Comparison of ENCODE assay signal across 24 cellular contexts in the genomic region with DNA sequence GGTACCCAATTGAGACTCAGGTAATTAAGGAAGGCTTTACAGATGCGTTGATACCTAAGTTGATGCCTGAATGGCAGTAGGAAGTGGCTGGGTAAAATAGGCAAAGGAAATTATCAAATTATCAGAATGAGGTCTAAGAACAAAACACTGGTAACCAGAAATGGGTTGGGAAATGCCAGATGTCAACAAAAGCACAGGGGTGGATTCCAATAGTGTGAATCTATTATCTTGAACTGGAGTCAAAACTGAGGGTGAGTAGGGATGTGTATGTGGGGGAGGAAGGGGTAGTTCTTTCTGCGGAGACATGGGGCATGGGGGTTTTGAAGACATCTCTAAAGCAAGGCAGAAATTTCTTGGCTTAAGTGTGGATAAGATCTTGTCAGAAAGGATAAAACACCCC. TPM values are rescaled to one million over a fixed set of nuclear protein-coding genes. Genes with fewer than 3 reads are reported as not detected.
"Had no signal": no experiment of that assay in that cellular context is flagged by ENCODE, and none has a peak within 500 bp of the region (broad histone marks: within the 10 kb centered on the region; RNA-seq: fewer than 3 reads in every experiment).

No MANE protein-coding gene starts in this region.

- H3K36me3 ChIP-seq: cardiac muscle cell, esophagus muscularis mucosa, gastrocnemius medialis, left lung, tibial nerve, vagina had no signal

- H3K36me3 Mint-ChIP-seq: naive B cell had no signal

- H3K27ac ChIP-seq: cardiac muscle cell, esophagus muscularis mucosa, gastrocnemius medialis, left lung, tibial nerve, vagina had no signal

- H3K9me3 ChIP-seq: esophagus muscularis mucosa, gastrocnemius medialis, left lung, tibial nerve, vagina had no signal

- H3K4me1 ChIP-seq: esophagus muscularis mucosa, gastrocnemius medialis, left lung, tibial nerve, vagina had no signal

- DNase-seq: activated CD4-positive, alpha-beta T cell treated with anti-CD3 and anti-CD28 coated beads, Interleukin-2, amount 50 U/mL, for 1 hour; activated CD8-positive, alpha-beta memory T cell treated with anti-CD3 and anti-CD28 coated beads, Interleukin-2, amount 50 U/mL, for 4 hours; activated effector memory CD4-positive, alpha-beta T cell treated with anti-CD3 and anti-CD28 coated beads, Interleukin-2, amount 50 U/mL, for 16 hours; activated naive CD4-positive, alpha-beta T cell treated with anti-CD3 and anti-CD28 coated beads, Interleukin-2, amount 50 U/mL, for 16 hours; activated T-cell treated with anti-CD3 and anti-CD28 coated beads, Interleukin-2, amount 50 U/mL, for 72 hours; amniotic stem cell; dermis blood vessel endothelial cell; effector memory CD4-positive, alpha-beta T cell; gastrocnemius medialis; head of caudate nucleus; left lung; naive B cell; stimulated activated naive CD8-positive, alpha-beta T cell treated with anti-CD3 and anti-CD28 coated beads, Interleukin-15, Interleukin-2, amounts not matched to agents 100 U/mL and 50 U/mL, for 24 hours; substantia nigra; T1000 had no signal

- H3K4me1 Mint-ChIP-seq: neural crest cell had no signal

- H3K9me3 Mint-ChIP-seq: activated T-cell treated with anti-CD3 and anti-CD28 coated beads, Interleukin-2, amount 50 U/mL, for 72 hours had no signal

- H3K27ac Mint-ChIP-seq: activated T-cell treated with anti-CD3 and anti-CD28 coated beads, Interleukin-2, amount 50 U/mL, for 72 hours; progenitor cell of endocrine pancreas had no signal

- H3K4me3 Mint-ChIP-seq: activated T-cell treated with anti-CD3 and anti-CD28 coated beads, Interleukin-2, amount 50 U/mL, for 72 hours; naive B cell; neural crest cell had no signal

- ATAC-seq: activated CD4-positive, CD25-positive, alpha-beta regulatory T cell treated with anti-CD3 and anti-CD28 coated beads, Interleukin-2, amount 50 U/mL, for 24 hours; activated T-cell treated with anti-CD3 and anti-CD28 coated beads, Interleukin-2, amount 50 U/mL, for 72 hours; gastrocnemius medialis; left lung; stimulated activated naive CD8-positive, alpha-beta T cell treated with anti-CD3 and anti-CD28 coated beads, Interleukin-15, Interleukin-2, amounts not matched to agents 100 U/mL and 50 U/mL, for 24 hours had no signal

- H3K27me3 Mint-ChIP-seq: naive B cell, progenitor cell of endocrine pancreas had no signal

- H3K27me3 ChIP-seq: cardiac muscle cell, esophagus muscularis mucosa, left lung, tibial nerve, vagina had no signal

- H3K4me3 ChIP-seq: cardiac muscle cell, esophagus muscularis mucosa, gastrocnemius medialis, left lung, tibial nerve, vagina had no signal

RNA-seq across cellular contexts. Expression of a gene that starts 49.5 kb away (rescaled TPM):
- total RNA-seq: dermis blood vessel endothelial cell, endothelial cell of umbilical vein, esophagus muscularis mucosa, kidney epithelial cell, vagina had no signal
